1 cellular context compared by ENCODE assay signal in genomic region chr1:150567717-150568561, GRCh38.
TF ChIP-seq lines count a peak whose summit lies in the region.

No MANE protein-coding gene starts in this region.

TF ChIP-seq in SK-N-SH, 30 proteins besides CTCF, POLR2A, EP300 and RAD21 (continued from another document):
- TF ChIP-seq, protein P1, sequence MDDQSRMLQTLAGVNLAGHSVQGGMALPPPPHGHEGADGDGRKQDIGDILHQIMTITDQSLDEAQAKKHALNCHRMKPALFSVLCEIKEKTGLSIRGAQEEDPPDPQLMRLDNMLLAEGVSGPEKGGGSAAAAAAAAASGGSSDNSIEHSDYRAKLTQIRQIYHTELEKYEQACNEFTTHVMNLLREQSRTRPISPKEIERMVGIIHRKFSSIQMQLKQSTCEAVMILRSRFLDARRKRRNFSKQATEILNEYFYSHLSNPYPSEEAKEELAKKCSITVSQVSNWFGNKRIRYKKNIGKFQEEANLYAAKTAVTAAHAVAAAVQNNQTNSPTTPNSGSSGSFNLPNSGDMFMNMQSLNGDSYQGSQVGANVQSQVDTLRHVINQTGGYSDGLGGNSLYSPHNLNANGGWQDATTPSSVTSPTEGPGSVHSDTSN (IDR thresholded peaks at IDR 0.05): 0 out of 2 replicates have a peak, but pooled peaks have one; percentile 22
- TF ChIP-seq GABPA (IDR thresholded peaks at IDR 0.05; ENCODE audit: low read depth) (no peak), EZH2phosphoT487 (IDR thresholded peaks at IDR 0.05; ENCODE audit: borderline replicate concordance, low read depth) (no peak), YY1 (IDR thresholded peaks at IDR 0.05; ENCODE audit: low read depth) (no peak), JUND (IDR thresholded peaks at IDR 0.05) (peak; percentile 30; the same call in 1 of the 2 replicates), NRF1 (IDR thresholded peaks at IDR 0.05; ENCODE audit: low read depth, low read length) (no peak), RXRA (IDR thresholded peaks at IDR 0.05; ENCODE audit: borderline replicate concordance, low read depth) (peak; percentile 31; the same call in 1 of the 2 replicates)
- TF ChIP-seq, protein P2, sequence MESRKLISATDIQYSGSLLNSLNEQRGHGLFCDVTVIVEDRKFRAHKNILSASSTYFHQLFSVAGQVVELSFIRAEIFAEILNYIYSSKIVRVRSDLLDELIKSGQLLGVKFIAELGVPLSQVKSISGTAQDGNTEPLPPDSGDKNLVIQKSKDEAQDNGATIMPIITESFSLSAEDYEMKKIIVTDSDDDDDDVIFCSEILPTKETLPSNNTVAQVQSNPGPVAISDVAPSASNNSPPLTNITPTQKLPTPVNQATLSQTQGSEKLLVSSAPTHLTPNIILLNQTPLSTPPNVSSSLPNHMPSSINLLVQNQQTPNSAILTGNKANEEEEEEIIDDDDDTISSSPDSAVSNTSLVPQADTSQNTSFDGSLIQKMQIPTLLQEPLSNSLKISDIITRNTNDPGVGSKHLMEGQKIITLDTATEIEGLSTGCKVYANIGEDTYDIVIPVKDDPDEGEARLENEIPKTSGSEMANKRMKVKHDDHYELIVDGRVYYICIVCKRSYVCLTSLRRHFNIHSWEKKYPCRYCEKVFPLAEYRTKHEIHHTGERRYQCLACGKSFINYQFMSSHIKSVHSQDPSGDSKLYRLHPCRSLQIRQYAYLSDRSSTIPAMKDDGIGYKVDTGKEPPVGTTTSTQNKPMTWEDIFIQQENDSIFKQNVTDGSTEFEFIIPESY (IDR thresholded peaks at IDR 0.05; ENCODE audit: borderline replicate concordance, low read depth): 0 out of 2 replicates have a peak, but pooled peaks have one; percentile 26
TF ChIP-seq in SK-N-SH: peak in this region for 16.
